ENCODE assay signal across 24 cellular contexts in genomic region chr15:80703965-80704364, GRCh38.
"Had no signal": no experiment of that assay in that cellular context is flagged by ENCODE, and none has a peak within 500 bp of the region (broad histone marks: within the 10 kb centered on the region; RNA-seq: fewer than 3 reads in every experiment).

No MANE protein-coding gene starts in this region.

- ATAC-seq: activated CD8-positive, alpha-beta T cell treated with anti-CD3 and anti-CD28 coated beads for 36 hours; left ventricle myocardium superior; T-helper 17 cell had no signal

- H3K9me3 Mint-ChIP-seq: activated CD8-positive, alpha-beta T cell treated with anti-CD3 and anti-CD28 coated beads for 36 hours; activated naive CD8-positive, alpha-beta T cell treated with anti-CD3 and anti-CD28 coated beads, Interleukin-2, amount 50 U/mL, for 24 hours; activated T-helper 1 cell treated with anti-CD3 and anti-CD28 coated beads, Interleukin-12 subunit alpha, Interleukin-12 subunit beta, Interleukin-2, Interleukin-4 antibody, amounts not matched to agents 30 ng/mL and 10 ng/mL and 1 ng/mL, durations not matched to agents 14 hours and 24 hours and 36 hours; memory B cell; neural crest cell; stimulated activated naive CD8-positive, alpha-beta T cell treated with anti-CD3 and anti-CD28 coated beads, Interleukin-15, Interleukin-2, amounts not matched to agents 100 ng/mL and 50 ng/mL, for 24 hours had no signal

- H3K36me3 ChIP-seq: spleen, thyroid gland had no signal

- H3K27ac Mint-ChIP-seq: activated CD4-positive, alpha-beta T cell treated with anti-CD3 and anti-CD28 coated beads, Interleukin-2, amount 10 ng/mL, durations not matched to agents 24 days and 14 days; activated CD8-positive, alpha-beta T cell treated with anti-CD3 and anti-CD28 coated beads for 36 hours; activated naive CD8-positive, alpha-beta T cell treated with anti-CD3 and anti-CD28 coated beads, Interleukin-2, amount 50 U/mL, for 24 hours; activated T-helper 1 cell treated with anti-CD3 and anti-CD28 coated beads, Interleukin-12 subunit alpha, Interleukin-12 subunit beta, Interleukin-2, Interleukin-4 antibody, amounts not matched to agents 30 ng/mL and 10 ng/mL and 1 ng/mL, durations not matched to agents 14 hours and 24 hours and 36 hours; stimulated activated naive CD8-positive, alpha-beta T cell treated with anti-CD3 and anti-CD28 coated beads, Interleukin-15, Interleukin-2, amounts not matched to agents 100 ng/mL and 50 ng/mL, for 24 hours; T-helper 17 cell had no signal

- H3K27me3 Mint-ChIP-seq: T-helper 17 cell had no signal

- H3K36me3 Mint-ChIP-seq: memory B cell had no signal

- DNase-seq: activated CD4-positive, alpha-beta T cell treated with anti-CD3 and anti-CD28 coated beads, Interleukin-2, amount 10 ng/mL, durations not matched to agents 24 days and 14 days; activated CD8-positive, alpha-beta T cell treated with anti-CD3 and anti-CD28 coated beads for 36 hours; activated gamma-delta T cell; activated naive CD4-positive, alpha-beta T cell treated with anti-CD3 and anti-CD28 coated beads, Interleukin-2, amount 50 U/mL, for 16 hours; activated naive CD8-positive, alpha-beta T cell treated with anti-CD3 and anti-CD28 coated beads, Interleukin-2, amount 50 U/mL, for 24 hours; aorta; central memory CD4-positive, alpha-beta T cell; dermis blood vessel endothelial cell; effector CD8-positive, alpha-beta T cell; erythroblast; foreskin melanocyte; glutamatergic neuron; left ventricle myocardium superior; occipital lobe; posterior cingulate gyrus; spleen; stimulated activated CD4-positive, alpha-beta T cell treated with anti-CD3 and anti-CD28 coated beads, Interleukin-4, amount 100 ng/mL, for 1 hour; T-helper 17 cell; thyroid gland had no signal

- H3K27me3 ChIP-seq: hepatocyte, spleen, thyroid gland had no signal

- H3K4me3 Mint-ChIP-seq: activated CD4-positive, alpha-beta T cell treated with anti-CD3 and anti-CD28 coated beads, Interleukin-2, amount 10 ng/mL, durations not matched to agents 24 days and 14 days; activated CD8-positive, alpha-beta T cell treated with anti-CD3 and anti-CD28 coated beads for 36 hours; activated naive CD8-positive, alpha-beta T cell treated with anti-CD3 and anti-CD28 coated beads, Interleukin-2, amount 50 U/mL, for 24 hours; activated T-helper 1 cell treated with anti-CD3 and anti-CD28 coated beads, Interleukin-12 subunit alpha, Interleukin-12 subunit beta, Interleukin-2, Interleukin-4 antibody, amounts not matched to agents 30 ng/mL and 10 ng/mL and 1 ng/mL, durations not matched to agents 14 hours and 24 hours and 36 hours; memory B cell; neural crest cell; stimulated activated naive CD8-positive, alpha-beta T cell treated with anti-CD3 and anti-CD28 coated beads, Interleukin-15, Interleukin-2, amounts not matched to agents 100 ng/mL and 50 ng/mL, for 24 hours; T-helper 17 cell had no signal

- H3K27ac ChIP-seq: hepatocyte, thyroid gland had no signal

- H3K4me2 ChIP-seq: hepatocyte had no signal

- H3K9me3 ChIP-seq: spleen, thyroid gland had no signal

- H3K4me3 ChIP-seq: hepatocyte, spleen, thyroid gland had no signal

- H3K4me1 Mint-ChIP-seq: activated CD4-positive, alpha-beta T cell treated with anti-CD3 and anti-CD28 coated beads, Interleukin-2, amount 10 ng/mL, durations not matched to agents 24 days and 14 days; memory B cell had no signal

- H2AFZ ChIP-seq: hepatocyte had no signal
